Comparison of ENCODE assay signal across 34 cellular contexts in the genomic region with DNA sequence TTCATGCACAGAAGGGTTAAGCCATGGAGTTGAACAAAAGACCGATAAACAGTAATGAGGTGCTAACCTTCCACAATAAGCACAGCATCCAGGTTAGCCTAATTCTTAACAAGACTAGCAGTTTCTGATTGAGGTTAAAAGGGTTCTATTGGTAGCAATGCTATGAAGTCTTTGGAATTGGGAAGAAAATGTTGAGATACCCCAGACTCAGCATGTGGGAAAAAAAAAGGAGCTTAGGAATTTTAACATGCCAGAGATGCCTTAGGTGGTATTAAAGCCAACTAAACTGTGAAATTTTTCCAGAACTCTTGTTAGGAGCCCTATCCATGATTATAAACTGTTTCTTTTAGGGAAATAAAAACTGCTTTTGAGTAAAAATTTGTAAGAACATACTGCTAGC.
"Had no signal": no experiment of that assay in that cellular context is flagged by ENCODE, and none has a peak within 500 bp of the region (broad histone marks: within the 10 kb centered on the region; RNA-seq: fewer than 3 reads in every experiment).

No MANE protein-coding gene starts in this region.

- ATAC-seq: activated CD8-positive, alpha-beta T cell treated with anti-CD3 and anti-CD28 coated beads for 36 hours; activated naive CD4-positive, alpha-beta T cell treated with anti-CD3 and anti-CD28 coated beads, Interleukin-2, amount 50 U/mL, for 72 hours; activated T-cell treated with anti-CD3 and anti-CD28 coated beads, Interleukin-2, amount 50 U/mL, for 4 hours; activated T-cell treated with anti-CD3 and anti-CD28 coated beads, Interleukin-2, amount 50 U/mL, for 72 hours; activated T-helper 17 cell treated with anti-CD3 and anti-CD28 coated beads, Interleukin-2, amount 50 U/mL, for 72 hours had no signal

- H3K27me3 ChIP-seq: adrenal gland, breast epithelium had no signal

- H3K9me3 Mint-ChIP-seq: activated B cell treated with CpG ODN at 0.5 μM for 24 hours; activated naive CD8-positive, alpha-beta T cell treated with anti-CD3 and anti-CD28 coated beads for 36 hours; brain had no signal

- H3K27ac ChIP-seq: adrenal gland, breast epithelium, VCaP had no signal

- H3K36me3 Mint-ChIP-seq: activated CD4-positive, alpha-beta memory T cell treated with anti-CD3 and anti-CD28 coated beads for 36 hours; activated naive CD4-positive, alpha-beta T cell treated with anti-CD3 and anti-CD28 coated beads, Interleukin-2, amount 50 U/mL, for 72 hours; activated naive CD8-positive, alpha-beta T cell treated with anti-CD3 and anti-CD28 coated beads for 36 hours; brain had no signal

- DNase-seq: activated B cell treated with CpG ODN at 0.5 μM for 24 hours; activated CD4-positive, alpha-beta memory T cell treated with anti-CD3 and anti-CD28 coated beads for 36 hours; activated CD4-positive, alpha-beta T cell treated with anti-CD3 and anti-CD28 coated beads for 4 hours; activated CD4-positive, alpha-beta T cell treated with anti-CD3 and anti-CD28 coated beads, Interleukin-2, amount 10 ng/mL, durations not matched to agents 24 days and 14 days; activated CD4-positive, alpha-beta T cell treated with anti-CD3 and anti-CD28 coated beads, Interleukin-2, amount 50 U/mL, for 1 hour; activated CD4-positive, alpha-beta T cell treated with anti-CD3 and anti-CD28 coated beads, Interleukin-2, amount 50 U/mL, for 4 hours; activated CD4-positive, CD25-positive, alpha-beta regulatory T cell treated with anti-CD3 and anti-CD28 coated beads, Interleukin-2, amount 50 U/mL, for 72 hours; activated CD8-positive, alpha-beta memory T cell treated with anti-CD3 and anti-CD28 coated beads, Interleukin-2, amount 50 U/mL, for 4 hours; activated CD8-positive, alpha-beta T cell treated with anti-CD3 and anti-CD28 coated beads for 36 hours; activated effector memory CD4-positive, alpha-beta T cell treated with anti-CD3 and anti-CD28 coated beads, Interleukin-2, amount 50 U/mL, for 16 hours; activated gamma-delta T cell treated with Interleukin-2 at 50 U/mL for 16 hours; activated naive CD4-positive, alpha-beta T cell; activated naive CD4-positive, alpha-beta T cell treated with anti-CD3 and anti-CD28 coated beads for 36 hours; activated naive CD4-positive, alpha-beta T cell treated with anti-CD3 and anti-CD28 coated beads, Interleukin-2, amount 50 U/mL, for 16 hours; activated naive CD8-positive, alpha-beta T cell treated with anti-CD3 and anti-CD28 coated beads for 36 hours; activated T-cell treated with anti-CD3 and anti-CD28 coated beads for 4 hours; activated T-cell treated with anti-CD3 and anti-CD28 coated beads, Interleukin-2, amount 50 U/mL, for 1 hour; activated T-cell treated with anti-CD3 and anti-CD28 coated beads, Interleukin-2, amount 50 U/mL, for 4 hours; activated T-cell treated with anti-CD3 and anti-CD28 coated beads, Interleukin-2, amount 50 U/mL, for 72 hours; adrenal gland; amniotic stem cell; aorta; central memory CD4-positive, alpha-beta T cell; T-helper 1 cell; T-helper 2 cell; T-helper 9 cell had no signal

- H3K4me3 ChIP-seq: adrenal gland, breast epithelium had no signal

- H3K9me3 ChIP-seq: adrenal gland, breast epithelium had no signal

- H3K27ac Mint-ChIP-seq: activated B cell treated with CpG ODN at 0.5 μM for 24 hours; activated CD4-positive, alpha-beta memory T cell treated with anti-CD3 and anti-CD28 coated beads for 36 hours; activated CD4-positive, alpha-beta T cell treated with anti-CD3 and anti-CD28 coated beads, Interleukin-2, amount 10 ng/mL, durations not matched to agents 24 days and 14 days; activated CD8-positive, alpha-beta T cell treated with anti-CD3 and anti-CD28 coated beads for 36 hours; activated naive CD4-positive, alpha-beta T cell treated with anti-CD3 and anti-CD28 coated beads for 36 hours; activated naive CD4-positive, alpha-beta T cell treated with anti-CD3 and anti-CD28 coated beads, Interleukin-2, amount 50 U/mL, for 72 hours; activated naive CD8-positive, alpha-beta T cell treated with anti-CD3 and anti-CD28 coated beads for 36 hours; activated T-cell treated with anti-CD3 and anti-CD28 coated beads, Interleukin-2, amount 50 U/mL, for 72 hours; activated T-helper 1 cell treated with anti-CD3 and anti-CD28 coated beads, Interleukin-12 subunit alpha, Interleukin-12 subunit beta, Interleukin-2, Interleukin-4 antibody, amounts not matched to agents 30 ng/mL and 10 ng/mL and 1 ng/mL, durations not matched to agents 14 hours and 24 hours and 36 hours; activated T-helper 17 cell treated with anti-CD3 and anti-CD28 coated beads, Interleukin-2, amount 50 U/mL, for 72 hours; brain; T-helper 1 cell treated with Interleukin-12 subunit alpha and Interleukin-12 subunit beta and Interleukin-4 antibody, amounts not matched to agents 30 μg/mL and 1 μg/mL, for 36 hours; T-helper 2 cell treated with Interferon-gamma antibody and Interleukin-4, amounts not matched to agents 5 μg/mL and 100 μg/mL, for 36 hours had no signal

- H3K4me3 Mint-ChIP-seq: activated B cell treated with CpG ODN at 0.5 μM for 24 hours; activated CD4-positive, alpha-beta memory T cell treated with anti-CD3 and anti-CD28 coated beads for 36 hours; activated CD4-positive, alpha-beta T cell treated with anti-CD3 and anti-CD28 coated beads, Interleukin-2, amount 10 ng/mL, durations not matched to agents 24 days and 14 days; activated CD8-positive, alpha-beta T cell treated with anti-CD3 and anti-CD28 coated beads for 36 hours; activated naive CD4-positive, alpha-beta T cell treated with anti-CD3 and anti-CD28 coated beads for 36 hours; activated naive CD8-positive, alpha-beta T cell treated with anti-CD3 and anti-CD28 coated beads for 36 hours; activated T-cell treated with anti-CD3 and anti-CD28 coated beads, Interleukin-2, amount 50 U/mL, for 4 hours; activated T-cell treated with anti-CD3 and anti-CD28 coated beads, Interleukin-2, amount 50 U/mL, for 72 hours; activated T-helper 1 cell treated with anti-CD3 and anti-CD28 coated beads, Interleukin-12 subunit alpha, Interleukin-12 subunit beta, Interleukin-2, Interleukin-4 antibody, amounts not matched to agents 30 ng/mL and 10 ng/mL and 1 ng/mL, durations not matched to agents 14 hours and 24 hours and 36 hours; activated T-helper 17 cell treated with anti-CD3 and anti-CD28 coated beads, Interleukin-2, amount 50 U/mL, for 72 hours; brain; T-helper 1 cell treated with Interleukin-12 subunit alpha and Interleukin-12 subunit beta and Interleukin-4 antibody, amounts not matched to agents 30 μg/mL and 1 μg/mL, for 36 hours; T-helper 2 cell treated with Interferon-gamma antibody and Interleukin-4, amounts not matched to agents 5 μg/mL and 100 μg/mL, for 36 hours had no signal

- H3K27me3 Mint-ChIP-seq: activated B cell treated with CpG ODN at 0.5 μM for 24 hours; activated CD4-positive, alpha-beta memory T cell treated with anti-CD3 and anti-CD28 coated beads for 36 hours; activated CD4-positive, alpha-beta T cell treated with anti-CD3 and anti-CD28 coated beads, Interleukin-2, amount 10 ng/mL, durations not matched to agents 24 days and 14 days; activated CD8-positive, alpha-beta T cell treated with anti-CD3 and anti-CD28 coated beads for 36 hours; activated naive CD8-positive, alpha-beta T cell treated with anti-CD3 and anti-CD28 coated beads for 36 hours; activated T-helper 17 cell treated with anti-CD3 and anti-CD28 coated beads, Interleukin-2, amount 50 U/mL, for 72 hours; brain had no signal

- H3K4me1 Mint-ChIP-seq: activated B cell treated with CpG ODN at 0.5 μM for 24 hours; activated CD4-positive, alpha-beta T cell treated with anti-CD3 and anti-CD28 coated beads, Interleukin-2, amount 10 ng/mL, durations not matched to agents 24 days and 14 days; activated naive CD8-positive, alpha-beta T cell treated with anti-CD3 and anti-CD28 coated beads for 36 hours; activated T-helper 17 cell treated with anti-CD3 and anti-CD28 coated beads, Interleukin-2, amount 50 U/mL, for 72 hours; brain had no signal

- H3K36me3 ChIP-seq: adrenal gland, breast epithelium had no signal

- H3K4me1 ChIP-seq: adrenal gland, breast epithelium had no signal
